ENCODE assay signal across 8 cellular contexts in the genomic region with DNA sequence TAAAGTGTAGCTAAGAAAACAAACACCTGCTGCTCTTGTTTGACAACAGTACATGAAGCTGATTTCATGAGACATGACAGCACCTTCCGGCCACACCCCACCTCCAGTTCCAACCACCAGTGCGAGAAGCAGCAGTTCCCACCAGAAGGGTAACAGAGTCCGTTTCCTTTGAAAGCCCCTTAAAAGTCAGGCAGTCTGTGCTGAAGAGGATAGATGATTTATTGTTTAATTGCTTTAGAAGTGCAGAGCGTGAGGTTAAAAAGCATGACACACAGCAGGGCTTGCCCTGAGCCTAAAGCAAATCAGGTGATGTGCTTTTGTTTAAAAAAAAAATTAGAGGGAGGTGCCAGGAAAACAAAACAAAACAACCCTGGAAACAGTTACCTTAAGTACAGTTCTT.
DNase-seq lines count a peak whose midpoint lies in the region; ATAC-seq lines count a peak whose summit lies in the region.

No MANE protein-coding gene starts in this region.

- no peaks in the 10 kb centered on the region for H3K9me3 Mint-ChIP-seq in activated T-cell treated with anti-CD3 and anti-CD28 coated beads, Interleukin-2, amount 50 U/mL, for 4 hours

- H3K4me1 Mint-ChIP-seq in activated T-cell treated with anti-CD3 and anti-CD28 coated beads, Interleukin-2, amount 50 U/mL, for 4 hours (ENCODE audit: low read depth), result peaks cover 69% of the 10 kb centered on the region

- H3K4me3 Mint-ChIP-seq in activated T-cell treated with anti-CD3 and anti-CD28 coated beads, Interleukin-2, amount 50 U/mL, for 4 hours, result peak overlapping the region; percentile 39

- ATAC-seq in GM19463 (IDR thresholded peaks at IDR 0.05; ENCODE audit: unreplicated experiment) (peak; percentile 74), HG03108 (IDR thresholded peaks at IDR 0.05; ENCODE audit: unreplicated experiment) (no peak)
- ATAC-seq in activated T-cell treated with anti-CD3 and anti-CD28 coated beads, Interleukin-2, amount 50 U/mL, for 4 hours, result peak; percentile 86 to 88

- peaks cover 2% of the 10 kb centered on the region for H3K27me3 Mint-ChIP-seq in activated T-cell treated with anti-CD3 and anti-CD28 coated beads, Interleukin-2, amount 50 U/mL, for 4 hours (ENCODE audit: low read depth)

- H3K36me3 Mint-ChIP-seq in activated T-cell treated with anti-CD3 and anti-CD28 coated beads, Interleukin-2, amount 50 U/mL, for 4 hours (ENCODE audit: insufficient read depth), result peaks cover 38% of the 10 kb centered on the region

- DNase-seq in NCI-H2227 treated with DMSO at 0.1 percent for 48 hours (lab: John Stamatoyannopoulos, UW) (peak; percentile 16), iPS-NIHi11 (ENCODE audit: low spot score) (no peak), NCI-H1694 treated with DMSO at 0.1 percent for 48 hours (lab: John Stamatoyannopoulos, UW) (no peak), NCI-H1694 (lab: John Stamatoyannopoulos, UW) (no peak)
- peak; percentile 57 for DNase-seq in activated T-cell treated with anti-CD3 and anti-CD28 coated beads, Interleukin-2, amount 50 U/mL, for 4 hours
- peak; percentile 42 for DNase-seq in stimulated activated CD8-positive, alpha-beta memory T cell treated with anti-CD3 and anti-CD28 coated beads, Interleukin-12 subunit alpha, Interleukin-12 subunit beta, amount 100 ng/mL, for 1 hour (ENCODE audit: low read depth)

Comparison
In these comparisons a context has a peak if more than half of its experiments do, and no peak if none do; other contexts are left out.
1. DNase-seq: peak in NCI-H2227 treated with DMSO at 0.1 percent for 48 hours (single experiment), activated T-cell treated with anti-CD3 and anti-CD28 coated beads, Interleukin-2, amount 50 U/mL, for 4 hours (single experiment) and stimulated activated CD8-positive, alpha-beta memory T cell treated with anti-CD3 and anti-CD28 coated beads, Interleukin-12 subunit alpha, Interleukin-12 subunit beta, amount 100 ng/mL, for 1 hour (single experiment); none in iPS-NIHi11 (single experiment), NCI-H1694 treated with DMSO at 0.1 percent for 48 hours (single experiment) and NCI-H1694 (single experiment).